ENCODE assay signal across 9 cellular contexts in genomic region chr22:22210375-22210774, GRCh38. TPM values are rescaled to one million over a fixed set of nuclear protein-coding genes. Genes with fewer than 3 reads are reported as not detected.
DNase-seq lines count a peak whose midpoint lies in the region; ATAC-seq and TF ChIP-seq lines count a peak whose summit lies in the region.
"Had no signal": no experiment of that assay in that cellular context is flagged by ENCODE, and none has a peak within 500 bp of the region (broad histone marks: within the 10 kb centered on the region; RNA-seq: fewer than 3 reads in every experiment).

No MANE protein-coding gene starts in this region.

- ATAC-seq in GM18868 (IDR thresholded peaks at IDR 0.05; ENCODE audit: unreplicated experiment) (no peak), GM18511 (IDR thresholded peaks at IDR 0.05; ENCODE audit: unreplicated experiment) (no peak)
- ATAC-seq: mucosa of descending colon had no signal

- H3K27me3 ChIP-seq in PC-9 (ENCODE audit: insufficient read depth, low read depth), result no peaks in the 10 kb centered on the region
- peaks cover 0 to 14% (median 0%) of the 10 kb centered on the region in 7 donors for H3K27me3 ChIP-seq in spleen (replicated peaks in 1 of 7)

- H3K4me1 ChIP-seq in PC-9 (replicated peaks; ENCODE audit: insufficient read depth) (peaks cover 11% of the 10 kb centered on the region), spleen (peaks cover 0 to 63% (median 24%) of the 10 kb centered on the region in 6 donors)

- H3K4me3 ChIP-seq in PC-9 (no peak overlapping the region), spleen (no peak overlapping the region)
- H3K4me3 ChIP-seq: mucosa of descending colon had no signal

- H3K4me1 Mint-ChIP-seq in activated naive CD8-positive, alpha-beta T cell (ENCODE audit: low read depth), result peaks cover 37% of the 10 kb centered on the region

- H3K79me2 ChIP-seq in PC-9 (ENCODE audit: low read depth), result no peaks in the 10 kb centered on the region

- H4K20me1 ChIP-seq in PC-9 (ENCODE audit: insufficient read depth), result no peaks in the 10 kb centered on the region

- CTCF ChIA-PET in PC-9 (lab: Charles Lee), result no interaction called here

- H3K4me2 ChIP-seq in PC-9, result no peak overlapping the region; the same call in 1 of the 2 replicates

- in situ Hi-C loops in KBM-7 (cut with MboI; ENCODE audit: low pct_unique_long_range_greater_than_20kb, low sequenced_read_pairs), result no loop called here

- peak overlapping the region; percentile 92 for H3K27ac Mint-ChIP-seq in activated naive CD8-positive, alpha-beta T cell

- TF ChIP-seq CTCF in PC-9 (conservative IDR thresholded peaks at IDR 0.05) (no peak), spleen (IDR thresholded peaks at IDR 0.05 in 8 of 11, conservative IDR thresholded peaks at IDR 0.05 in 3 of 11) (no peak)

- H3K9me3 ChIP-seq in PC-9 (ENCODE audit: insufficient read depth, low read depth) (no peaks in the 10 kb centered on the region), spleen (no peaks in the 10 kb centered on the region)
- H3K9me3 ChIP-seq: mucosa of descending colon had no signal

- POLR2A ChIA-PET in PC-9 (lab: Charles Lee; ENCODE audit: unreplicated experiment), result interaction anchor here (0.8 kb wide), 1 partner anchor 589 kb away, joined by 8 read pairs; no protein-coding TSS in a partner anchor

- intact Hi-C loops in PC-9 (cut with micrococcal nuclease; ENCODE audit: unreplicated experiment) (no loop called here), spleen (cut with DNase I; ENCODE audit: low total_unique reads) (no loop called here)

- H3K36me3 Mint-ChIP-seq in activated naive CD8-positive, alpha-beta T cell, result no peaks in the 10 kb centered on the region

- no peaks in the 10 kb centered on the region for H3K27me3 Mint-ChIP-seq in activated naive CD8-positive, alpha-beta T cell

- H3K9me2 ChIP-seq in PC-9 (ENCODE audit: insufficient read depth), result no peaks in the 10 kb centered on the region

- peak; percentile 59 for DNase-seq in EL
- DNase-seq in PC-9, result peak; percentile 36 to 78
- DNase-seq in stimulated activated CD4-positive, alpha-beta T cell treated with anti-CD3 and anti-CD28 coated beads, Interleukin-15, amount 100 ng/mL, for 24 hours, result peak; percentile 83
- DNase-seq in spleen, result no peak
- DNase-seq in KBM-7, result no peak
- DNase-seq: mucosa of descending colon had no signal

- H3K36me3 ChIP-seq in PC-9 (ENCODE audit: low read depth) (no peaks in the 10 kb centered on the region), spleen (no peaks in the 10 kb centered on the region)

- peak overlapping the region; percentile 18 for H3K4me3 Mint-ChIP-seq in activated naive CD8-positive, alpha-beta T cell

- 38 to 48% (median 44%) methylated on average over 4 of the region's 4 CpGs for WGBS in spleen, 5 donors

- H3F3A ChIP-seq in PC-9 (ENCODE audit: insufficient read depth, low read depth), result peaks cover 9% of the 10 kb centered on the region

- no peaks in the 10 kb centered on the region for H3K9me3 Mint-ChIP-seq in activated naive CD8-positive, alpha-beta T cell (ENCODE audit: low read depth)

- no peak overlapping the region for H2AFZ ChIP-seq in PC-9

- no peak for TF ChIP-seq POLR2A in spleen (IDR thresholded peaks at IDR 0.05)

- BruUV-seq in PC-9 (replicated peaks; lab: Mats Ljungman, UMichigan), result no TSS peak

- no peak overlapping the region for H3K27ac ChIP-seq in PC-9
- H3K27ac ChIP-seq in spleen, result no peak overlapping the region

RNA-seq across cellular contexts. Expression of gene VPREB1, which starts 34.2 kb away (rescaled TPM):
- total RNA-seq in PC-9 (2021), result not detected in 2 replicates
- total RNA-seq in spleen, result not detected
- 1 to 10 TPM in 1 of 3 donors, under 1 TPM in 2; 0.22 to 9.6 (median 0.30) TPM for polyA plus RNA-seq in spleen
- total RNA-seq: mucosa of descending colon had no signal

Comparison
In these comparisons a context has a peak if more than half of its experiments do, and no peak if none do; other contexts are left out.
1. DNase-seq: peak in EL (single experiment), PC-9 (2 of 2) and stimulated activated CD4-positive, alpha-beta T cell treated with anti-CD3 and anti-CD28 coated beads, Interleukin-15, amount 100 ng/mL, for 24 hours (single experiment); none in spleen (single experiment) and KBM-7 (single experiment).